In the genomic region with DNA sequence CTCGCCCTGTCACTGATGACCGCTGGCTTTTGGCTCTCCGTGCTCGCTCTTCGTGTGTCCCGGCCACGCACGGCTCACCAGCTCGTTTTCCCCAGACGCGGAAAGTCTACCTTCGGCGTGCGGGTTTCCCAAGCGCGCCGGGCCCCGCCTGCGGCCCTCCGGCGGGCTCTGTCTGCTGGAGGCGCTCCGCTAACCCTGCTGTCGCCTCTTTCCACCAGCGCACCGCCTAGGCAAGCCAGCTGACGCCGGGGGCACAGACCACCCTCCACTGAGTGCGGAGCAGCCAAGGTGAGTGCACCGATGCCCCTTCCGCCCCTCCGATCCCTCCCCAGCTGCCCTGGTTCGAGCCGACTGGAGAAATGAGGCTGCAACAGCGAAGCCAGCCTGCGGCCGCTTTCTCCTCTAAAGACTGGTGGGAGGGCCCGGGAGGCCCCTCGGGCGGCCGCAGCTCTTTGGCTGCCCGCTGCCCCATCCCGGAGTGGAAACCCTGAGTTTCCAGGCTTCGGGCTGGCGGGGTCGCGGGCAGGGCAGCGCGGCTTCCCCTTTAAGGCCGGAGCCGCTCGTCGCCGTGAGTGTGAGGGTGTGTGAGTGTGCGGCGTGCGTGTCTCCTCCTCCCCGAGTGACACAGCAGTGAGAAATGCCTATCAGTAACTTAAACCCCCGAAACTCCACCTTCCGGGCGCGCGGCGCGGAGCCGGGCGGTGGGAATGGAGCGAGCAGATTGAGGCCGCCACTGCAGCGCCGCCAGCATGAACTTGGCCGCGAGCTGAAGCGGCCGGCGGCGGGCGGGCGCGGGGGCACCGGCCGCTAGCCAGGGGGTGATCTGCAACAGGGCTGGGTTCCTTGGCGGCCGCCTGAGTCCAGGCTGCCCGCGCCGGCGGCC, we compare ENCODE assay signal across 8 cellular contexts. TPM values are rescaled to one million over a fixed set of nuclear protein-coding genes. Genes with fewer than 3 reads are reported as not detected.
DNase-seq lines count a peak whose midpoint lies in the region; ATAC-seq and TF ChIP-seq lines count a peak whose summit lies in the region.

A gene with protein sequence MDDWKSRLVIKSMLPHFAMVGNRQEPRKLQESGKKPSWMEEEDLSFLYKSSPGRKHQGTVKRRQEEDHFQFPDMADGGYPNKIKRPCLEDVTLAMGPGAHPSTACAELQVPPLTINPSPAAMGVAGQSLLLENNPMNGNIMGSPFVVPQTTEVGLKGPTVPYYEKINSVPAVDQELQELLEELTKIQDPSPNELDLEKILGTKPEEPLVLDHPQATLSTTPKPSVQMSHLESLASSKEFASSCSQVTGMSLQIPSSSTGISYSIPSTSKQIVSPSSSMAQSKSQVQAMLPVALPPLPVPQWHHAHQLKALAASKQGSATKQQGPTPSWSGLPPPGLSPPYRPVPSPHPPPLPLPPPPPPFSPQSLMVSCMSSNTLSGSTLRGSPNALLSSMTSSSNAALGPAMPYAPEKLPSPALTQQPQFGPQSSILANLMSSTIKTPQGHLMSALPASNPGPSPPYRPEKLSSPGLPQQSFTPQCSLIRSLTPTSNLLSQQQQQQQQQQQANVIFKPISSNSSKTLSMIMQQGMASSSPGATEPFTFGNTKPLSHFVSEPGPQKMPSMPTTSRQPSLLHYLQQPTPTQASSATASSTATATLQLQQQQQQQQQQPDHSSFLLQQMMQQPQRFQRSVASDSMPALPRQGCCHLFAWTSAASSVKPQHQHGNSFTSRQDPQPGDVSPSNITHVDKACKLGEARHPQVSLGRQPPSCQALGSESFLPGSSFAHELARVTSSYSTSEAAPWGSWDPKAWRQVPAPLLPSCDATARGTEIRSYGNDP (plus strand): TSS at position 719 of the 883 bp plus-strand sequence. CDS start 82,200 bp downstream, outside the sequence.

- TF ChIP-seq EP300 in ovary (IDR thresholded peaks at IDR 0.05) = no peak

- no peaks in the 10 kb centered on the region for H3K36me3 ChIP-seq in heart right ventricle
- H3K36me3 ChIP-seq in ovary = no peaks in the 10 kb centered on the region

- H3K9me3 ChIP-seq in heart right ventricle (peaks cover 0 to 4% (median 0%) of the 10 kb centered on the region in 11 donors), ovary (no peaks in the 10 kb centered on the region)

- peak; percentile 52 for TF ChIP-seq POLR2A in ovary (IDR thresholded peaks at IDR 0.05)

- intact Hi-C loops in heart right ventricle (cut with DNase I) = loop anchor here in 7 of 10 donors (5.0 to 10.0 kb wide), 5 partner anchors 122 to 401 kb away; no protein-coding TSS in a partner anchor
- intact Hi-C loops in ovary (cut with DNase I) = loop anchor here (5.0 to 10.0 kb wide), 7 partner anchors 114 to 408 kb away; no protein-coding TSS in a partner anchor

- H3K27ac ChIP-seq in heart right ventricle = peak within 1 kb of the TSS in 9 of 10 donors; percentile 72 to 88 (median 82)
- H3K27ac ChIP-seq in ovary = peak within 1 kb of the TSS; percentile 75 to 88

- TF ChIP-seq CTCF in heart right ventricle (IDR thresholded peaks at IDR 0.05) (peak in 2 of 9 donors; percentile 30 to 35), ovary (IDR thresholded peaks at IDR 0.05) (peak in 1 of 3 donors; percentile 12)

- H3K4me3 ChIP-seq in heart right ventricle (peak within 1 kb of the TSS; percentile 52 to 73 (median 62)), ovary (peak within 1 kb of the TSS; percentile 52)

- peaks cover 0 to 74% (median 0%) of the 10 kb centered on the region in 7 donors for H3K27me3 ChIP-seq in heart right ventricle
- H3K27me3 ChIP-seq in ovary = no peaks in the 10 kb centered on the region

- H3K4me1 ChIP-seq in heart right ventricle (peaks cover 0 to 22% (median 10%) of the 10 kb centered on the region in 9 donors), ovary (ENCODE audit: insufficient read depth) (peaks cover 3% of the 10 kb centered on the region)

- DNase-seq in NCI-H82 (lab: John Stamatoyannopoulos, UW) (peak; percentile 59), NCI-H82 treated with DMSO at 0.1 percent for 48 hours (lab: John Stamatoyannopoulos, UW; ENCODE audit: unreplicated experiment) (no peak), amygdala (lab: John Stamatoyannopoulos, UW) (peak in 44 of 56 donors; percentile 5 to 69 (median 38)), heart right ventricle (peak; percentile 68), ovary (peak; percentile 69 to 80 (median 77)), KG1 (lab: John Stamatoyannopoulos, UW) (no peak)

- ATAC-seq in SK-N-SH treated with all-trans-retinoic acid at 6 μM for 48 hours = peak; percentile 68
- peak; percentile 52 to 79 (median 68) for ATAC-seq in heart right ventricle
- no peak for ATAC-seq in GM21367 (IDR thresholded peaks at IDR 0.05; ENCODE audit: unreplicated experiment)

- WGBS in heart right ventricle, 2 donors = 0 to 1% methylated on average over 67 to 80 of the region's 88 CpGs
- 32 to 43% (median 39%) methylated on average over 66 to 88 of the region's 88 CpGs for WGBS in ovary, 3 donors

TF ChIP-seq in SK-N-SH treated with all-trans-retinoic acid at 6 μM for 48 hours, 23 proteins besides CTCF, POLR2A, EP300 and RAD21:
- TF ChIP-seq CSDC2 (CRISPR knock-in tag; IDR thresholded peaks at IDR 0.05) (no peak), ZFP30 (CRISPR knock-in tag; IDR thresholded peaks at IDR 0.05) (no peak), ARNTL (CRISPR knock-in tag; IDR thresholded peaks at IDR 0.05; ENCODE audit: borderline replicate concordance, low read depth) (no peak), TCF4 (CRISPR knock-in tag; IDR thresholded peaks at IDR 0.05; ENCODE audit: borderline replicate concordance) (no peak), ZNF70 (CRISPR knock-in tag; IDR thresholded peaks at IDR 0.05) (no peak), RARB (CRISPR knock-in tag; IDR thresholded peaks at IDR 0.05) (no peak), ISL1 (CRISPR knock-in tag; IDR thresholded peaks at IDR 0.05) (no peak)
- TF ChIP-seq, protein P1, sequence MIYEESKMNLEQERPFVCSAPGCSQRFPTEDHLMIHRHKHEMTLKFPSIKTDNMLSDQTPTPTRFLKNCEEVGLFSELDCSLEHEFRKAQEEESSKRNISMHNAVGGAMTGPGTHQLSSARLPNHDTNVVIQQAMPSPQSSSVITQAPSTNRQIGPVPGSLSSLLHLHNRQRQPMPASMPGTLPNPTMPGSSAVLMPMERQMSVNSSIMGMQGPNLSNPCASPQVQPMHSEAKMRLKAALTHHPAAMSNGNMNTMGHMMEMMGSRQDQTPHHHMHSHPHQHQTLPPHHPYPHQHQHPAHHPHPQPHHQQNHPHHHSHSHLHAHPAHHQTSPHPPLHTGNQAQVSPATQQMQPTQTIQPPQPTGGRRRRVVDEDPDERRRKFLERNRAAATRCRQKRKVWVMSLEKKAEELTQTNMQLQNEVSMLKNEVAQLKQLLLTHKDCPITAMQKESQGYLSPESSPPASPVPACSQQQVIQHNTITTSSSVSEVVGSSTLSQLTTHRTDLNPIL (CRISPR knock-in tag; IDR thresholded peaks at IDR 0.05; ENCODE audit: low read depth) = no peak

RNA-seq across cellular contexts. Expression of the gene that starts here (rescaled TPM):
- total RNA-seq in heart right ventricle (1 to 10 TPM; 1.2 to 4.2 (median 2.3) TPM), ovary (10 to 100 TPM in 5 of 7 donors, 1 to 10 TPM in 2; 7.1 to 37.9 (median 27.4) TPM)
- polyA plus RNA-seq in heart right ventricle (1 to 10 TPM; 1.4 to 2.7 TPM), ovary (10 to 100 TPM; 17.7 to 20.7 TPM)

Comparison
In these comparisons a context has a peak if more than half of its experiments do, and no peak if none do; other contexts are left out.
1. RNA of the gene that starts here (polyA plus RNA-seq): 17.7 to 20.7 TPM in ovary; 1.4 to 2.7 TPM in heart right ventricle; every median in the first group is over 4 times any median in the second.
2. DNase-seq: peak in NCI-H82 (single experiment), amygdala (44 of 56), heart right ventricle (2 of 2) and ovary (5 of 5); none in NCI-H82 treated with DMSO at 0.1 percent for 48 hours (single experiment) and KG1 (single experiment).